In the genomic region with DNA sequence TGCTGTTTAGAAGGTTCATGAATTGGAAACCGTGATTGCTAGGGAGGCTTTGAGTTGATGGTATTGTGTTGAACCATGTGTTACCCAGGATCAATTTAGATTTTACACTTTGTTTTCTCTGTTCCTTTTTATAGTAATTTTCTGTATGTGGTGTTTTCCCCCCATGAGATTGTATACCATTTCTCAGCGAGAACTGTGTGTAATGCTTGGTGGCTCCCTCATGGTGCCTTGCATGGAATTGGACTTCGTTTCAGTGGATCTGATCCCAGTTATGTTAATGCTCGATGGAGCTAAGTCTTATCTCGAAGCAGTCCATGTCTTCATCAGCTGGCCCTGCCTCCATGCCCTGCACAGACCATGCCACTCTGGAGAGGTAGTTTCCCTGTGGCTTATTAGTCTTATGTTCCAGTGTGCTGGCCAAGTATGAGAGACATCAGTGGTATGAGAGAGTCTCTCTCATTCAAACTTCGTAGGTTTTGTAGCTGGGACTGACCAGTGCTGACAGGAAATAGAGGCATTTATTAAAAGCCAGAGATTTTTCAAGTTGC, we compare ENCODE assay signal across 11 cellular contexts. TPM values are rescaled to one million over a fixed set of nuclear protein-coding genes. Genes with fewer than 3 reads are reported as not detected.
DNase-seq lines count a peak whose midpoint lies in the region; ATAC-seq and FAIRE-seq lines count a peak whose summit lies in the region.
"Had no signal": no experiment of that assay in that cellular context is flagged by ENCODE, and none has a peak within 500 bp of the region (broad histone marks: within the 10 kb centered on the region; RNA-seq: fewer than 3 reads in every experiment).

No MANE protein-coding gene starts in this region.

- H3K27ac Mint-ChIP-seq in CD4-positive, alpha-beta memory T cell: peak overlapping the region in 2 of 7 donors; percentile 5 to 58
- H3K27ac Mint-ChIP-seq in IgD-negative memory B cell (peak overlapping the region in 2 of 3 donors; percentile 60 to 64), immature natural killer cell (peak overlapping the region in 4 of 6 donors; percentile 18 to 51 (median 31))

- POLR2A ChIA-PET in CD4-positive, alpha-beta memory T cell (lab: Charles Lee; ENCODE audit: partially characterized antibody): interaction anchor here (1.2 to 2.7 kb wide), 3 partner anchors 9 to 22 kb away, joined by 3 to 10 read pairs (median 5); a partner anchor contains a TSS

- peaks cover 95% of the 10 kb centered on the region for H3K4me1 ChIP-seq in CD4-positive, alpha-beta memory T cell (ENCODE audit: insufficient read depth, low read length)

- no peak overlapping the region for H3K27ac ChIP-seq in CD4-positive, alpha-beta memory T cell (ENCODE audit: low read depth, low read length)

- H3K36me3 ChIP-seq in CD4-positive, alpha-beta memory T cell (ENCODE audit: insufficient read depth, low read length): peaks cover 7% of the 10 kb centered on the region

- H3K27me3 ChIP-seq in CD4-positive, alpha-beta memory T cell (ENCODE audit: insufficient read depth, low read length): no peaks in the 10 kb centered on the region

- no peak for FAIRE-seq in urothelium cell line (lab: Jason Lieb, UNC)

- no peaks in the 10 kb centered on the region for H3K9me3 ChIP-seq in CD4-positive, alpha-beta memory T cell (ENCODE audit: control insufficient read depth in 1 of 2, low read length in 2 of 2)

- H3K27me3 Mint-ChIP-seq in CD4-positive, alpha-beta memory T cell: no peaks in the 10 kb centered on the region
- H3K27me3 Mint-ChIP-seq in IgD-negative memory B cell: no peaks in the 10 kb centered on the region
- peaks cover 0 to 2% (median 0%) of the 10 kb centered on the region in 3 donors for H3K27me3 Mint-ChIP-seq in immature natural killer cell (ENCODE audit: low read depth in 3 of 3)

- no peaks in the 10 kb centered on the region for H3K9me3 Mint-ChIP-seq in CD4-positive, alpha-beta memory T cell
- H3K9me3 Mint-ChIP-seq in IgD-negative memory B cell: no peaks in the 10 kb centered on the region
- H3K9me3 Mint-ChIP-seq in immature natural killer cell: no peaks in the 10 kb centered on the region

- H3K4me3 Mint-ChIP-seq in CD4-positive, alpha-beta memory T cell: peak overlapping the region in 6 of 8 donors; percentile 8 to 66 (median 22)
- H3K4me3 Mint-ChIP-seq in IgD-negative memory B cell (peak overlapping the region; percentile 18 to 56 (median 40)), immature natural killer cell (peak overlapping the region in 1 of 5 donors; percentile 22)

- peaks cover 0 to 8% of the 10 kb centered on the region in 2 donors for H3K36me3 Mint-ChIP-seq in CD4-positive, alpha-beta memory T cell
- peaks cover 4% of the 10 kb centered on the region for H3K36me3 Mint-ChIP-seq in IgD-negative memory B cell
- no peaks in the 10 kb centered on the region for H3K36me3 Mint-ChIP-seq in immature natural killer cell

- H3K4me1 Mint-ChIP-seq in CD4-positive, alpha-beta memory T cell: peaks cover 32 to 36% (median 34%) of the 10 kb centered on the region in 4 donors
- H3K4me1 Mint-ChIP-seq in IgD-negative memory B cell (peaks cover 37 to 38% (median 38%) of the 10 kb centered on the region in 3 donors), immature natural killer cell (peaks cover 36 to 40% of the 10 kb centered on the region in 2 donors)

- H3K4me3 ChIP-seq in CD4-positive, alpha-beta memory T cell (ENCODE audit: low read length in 2 of 2): no peak overlapping the region

- ATAC-seq in GM19395 (IDR thresholded peaks at IDR 0.05; ENCODE audit: unreplicated experiment) (peak; percentile 62), HG03039 (IDR thresholded peaks at IDR 0.05; ENCODE audit: unreplicated experiment) (no peak)

- intact Hi-C loops in CD4-positive, alpha-beta memory T cell (cut with micrococcal nuclease): loop anchor here (2.0 kb wide), 1 partner anchor 16 kb away; no protein-coding TSS in a partner anchor

- CTCF ChIA-PET in CD4-positive, alpha-beta memory T cell (lab: Charles Lee; ENCODE audit: partially characterized antibody): interaction anchor here (1.0 kb wide), 1 partner anchor 9 kb away, joined by 3 read pairs; no protein-coding TSS in a partner anchor

- no peak for DNase-seq in CD4-positive, alpha-beta memory T cell
- DNase-seq in immature natural killer cell: no peak
- DNase-seq in OCI-M1 (lab: John Stamatoyannopoulos, UW): no peak
- DNase-seq in NCI-H2171 (lab: John Stamatoyannopoulos, UW): no peak
- no peak for DNase-seq in urothelium cell line (ENCODE audit: low spot score)
- DNase-seq: aorta, NCI-H1105, T-helper 1 cell had no signal

RNA-seq across cellular contexts. Expression of a gene that starts 18.7 kb away (rescaled TPM):
- total RNA-seq in CD4-positive, alpha-beta memory T cell: 10 to 100 TPM; 59.5 to 61.5 TPM
- polyA plus RNA-seq in CD4-positive, alpha-beta memory T cell: 10 to 100 TPM; 21.0 to 41.0 TPM
- polyA plus RNA-seq in IgD-negative memory B cell (73.8 TPM), immature natural killer cell (10 to 100 TPM; 18.4 to 38.3 (median 19.4) TPM)
